Comparison of ENCODE assay signal across 10 cellular contexts in the genomic region with DNA sequence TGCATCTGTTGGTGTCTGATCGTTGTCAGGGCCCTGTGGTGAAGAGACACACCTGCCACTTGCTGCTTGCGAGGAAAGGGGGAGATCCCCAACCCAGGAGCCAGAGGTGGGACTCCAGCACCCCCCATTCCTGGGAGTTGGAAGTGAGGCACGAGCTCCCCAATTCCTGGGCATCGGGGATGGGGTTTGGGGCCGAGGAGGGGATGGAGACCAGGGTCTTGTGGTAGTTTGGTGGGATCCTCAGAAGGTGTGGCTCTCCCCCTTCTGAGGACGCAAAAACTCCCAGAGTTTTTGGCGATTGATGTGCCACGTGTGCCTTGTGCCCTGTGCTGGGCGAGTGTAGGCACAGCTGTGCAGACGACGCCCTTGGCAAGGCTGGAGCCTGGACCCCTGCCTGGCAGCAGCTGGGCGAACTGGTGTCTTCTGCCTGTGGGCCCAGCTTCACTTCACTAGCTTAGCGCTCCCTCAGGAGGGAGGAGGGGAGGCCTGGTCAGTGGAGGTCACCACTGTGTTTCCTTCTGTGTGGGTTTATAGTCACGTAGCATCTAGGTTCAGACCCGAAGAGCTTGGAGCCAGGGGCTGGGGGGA. TPM values are rescaled to one million over a fixed set of nuclear protein-coding genes. Genes with fewer than 3 reads are reported as not detected.
A peak's percentile ranks its signal among the peaks of the same experiment; 100 is the strongest.
DNase-seq lines count a peak whose midpoint lies in the region.
"Had no signal": no experiment of that assay in that cellular context is flagged by ENCODE, and none has a peak within 500 bp of the region (broad histone marks: within the 10 kb centered on the region; RNA-seq: fewer than 3 reads in every experiment).

No MANE protein-coding gene starts in this region.

- peaks cover 2 to 20% of the 10 kb centered on the region in 2 donors for H3K36me3 ChIP-seq in muscle layer of duodenum (ENCODE audit: control insufficient read depth in 1 of 2, insufficient read depth in 2 of 2, low read length in 2 of 2)
- H3K36me3 ChIP-seq in thymus (ENCODE audit: control insufficient read depth, insufficient read depth): peaks cover 27% of the 10 kb centered on the region

- no peaks in the 10 kb centered on the region for H3K27me3 Mint-ChIP-seq in activated T-cell treated with anti-CD3 and anti-CD28 coated beads, Interleukin-2, amount 50 U/mL, for 24 hours
- H3K27me3 Mint-ChIP-seq in activated naive CD8-positive, alpha-beta T cell treated with anti-CD3 and anti-CD28 coated beads for 36 hours: no peaks in the 10 kb centered on the region

- no peaks in the 10 kb centered on the region for H3K9me3 Mint-ChIP-seq in activated T-cell treated with anti-CD3 and anti-CD28 coated beads, Interleukin-2, amount 50 U/mL, for 24 hours
- no peaks in the 10 kb centered on the region for H3K9me3 Mint-ChIP-seq in activated naive CD8-positive, alpha-beta T cell treated with anti-CD3 and anti-CD28 coated beads for 36 hours

- H3K9me3 ChIP-seq in muscle layer of duodenum (ENCODE audit: control insufficient read depth in 1 of 2, low read length in 2 of 2) (no peaks in the 10 kb centered on the region), thymus (ENCODE audit: control insufficient read depth) (no peaks in the 10 kb centered on the region)

- H3K4me3 ChIP-seq in muscle layer of duodenum (ENCODE audit: low read depth in 1 of 2, low read length in 2 of 2): peak overlapping the region in 1 of 2 donors; percentile 92
- no peak overlapping the region for H3K4me3 ChIP-seq in thymus (ENCODE audit: low read length)

- DNase-seq in activated T-cell treated with anti-CD3 and anti-CD28 coated beads, Interleukin-2, amount 50 U/mL, for 24 hours: no peak
- no peak for DNase-seq in activated T-cell treated with anti-CD3 and anti-CD28 coated beads, Interleukin-2, amount 50 U/mL, for 48 hours
- DNase-seq in activated naive CD8-positive, alpha-beta T cell treated with anti-CD3 and anti-CD28 coated beads for 36 hours: no peak
- DNase-seq in SK-N-DZ (ENCODE audit: low spot score): no peak
- no peak for DNase-seq in effector CD8-positive, alpha-beta T cell (lab: John Stamatoyannopoulos, UW)
- no peak for DNase-seq in NCI-H82 (lab: John Stamatoyannopoulos, UW)
- DNase-seq: mesendoderm; stimulated activated CD4-positive, alpha-beta T cell treated with anti-CD3 and anti-CD28 coated beads, Interleukin-4, amount 100 ng/mL, for 4 hours had no signal

- H3K27ac ChIP-seq in muscle layer of duodenum (ENCODE audit: low read length): peak overlapping the region; percentile 92
- H3K27ac ChIP-seq in thymus (ENCODE audit: low read depth): peak overlapping the region; percentile 62

- peak overlapping the region; percentile 98 for H3K27ac Mint-ChIP-seq in activated T-cell treated with anti-CD3 and anti-CD28 coated beads, Interleukin-2, amount 50 U/mL, for 24 hours
- peak overlapping the region; percentile 99 for H3K27ac Mint-ChIP-seq in activated naive CD8-positive, alpha-beta T cell treated with anti-CD3 and anti-CD28 coated beads for 36 hours

- H3K4me3 Mint-ChIP-seq in activated T-cell treated with anti-CD3 and anti-CD28 coated beads, Interleukin-2, amount 50 U/mL, for 24 hours: peak overlapping the region; percentile 99
- peak overlapping the region; percentile 99 for H3K4me3 Mint-ChIP-seq in activated naive CD8-positive, alpha-beta T cell treated with anti-CD3 and anti-CD28 coated beads for 36 hours

- peaks cover 12 to 38% of the 10 kb centered on the region in 2 donors for H3K4me1 ChIP-seq in muscle layer of duodenum (ENCODE audit: control insufficient read depth in 1 of 2, insufficient read depth in 2 of 2, low read length in 2 of 2)
- H3K4me1 ChIP-seq in thymus (ENCODE audit: control insufficient read depth, insufficient read depth, low read length): peaks cover 38% of the 10 kb centered on the region

- peaks cover 67% of the 10 kb centered on the region for H3K36me3 Mint-ChIP-seq in activated T-cell treated with anti-CD3 and anti-CD28 coated beads, Interleukin-2, amount 50 U/mL, for 24 hours (ENCODE audit: low read depth)
- peaks cover 30% of the 10 kb centered on the region for H3K36me3 Mint-ChIP-seq in activated naive CD8-positive, alpha-beta T cell treated with anti-CD3 and anti-CD28 coated beads for 36 hours

- WGBS in thymus: 25% methylated on average over 15 of the region's 15 CpGs

- H3K27me3 ChIP-seq in muscle layer of duodenum (ENCODE audit: low read depth, low read length) (no peaks in the 10 kb centered on the region), thymus (ENCODE audit: control insufficient read depth, insufficient read depth) (no peaks in the 10 kb centered on the region)

- peaks cover 35% of the 10 kb centered on the region for H3K4me1 Mint-ChIP-seq in activated T-cell treated with anti-CD3 and anti-CD28 coated beads, Interleukin-2, amount 50 U/mL, for 24 hours (ENCODE audit: low read depth)
- peaks cover 26% of the 10 kb centered on the region for H3K4me1 Mint-ChIP-seq in activated naive CD8-positive, alpha-beta T cell treated with anti-CD3 and anti-CD28 coated beads for 36 hours

RNA-seq across cellular contexts. Expression of a gene that starts 2.6 kb away (rescaled TPM):
- total RNA-seq in activated naive CD8-positive, alpha-beta T cell treated with anti-CD3 and anti-CD28 coated beads for 36 hours: 100 to 1,000 TPM; 294 to 304 TPM
- polyA plus RNA-seq in thymus: 370 TPM
- 160 and 194 TPM in 2 replicates for polyA plus RNA-seq in SK-N-DZ (2014; cell fraction: cytosol; rRNA removed)
- polyA plus RNA-seq in SK-N-DZ (2014; cell fraction: nucleus; rRNA removed): 247 and 273 TPM in 2 replicates

RNA-seq across cellular contexts. Expression of a gene that starts 7.0 kb away (rescaled TPM):
- 1 to 10 TPM; 1.1 to 1.2 TPM for total RNA-seq in activated naive CD8-positive, alpha-beta T cell treated with anti-CD3 and anti-CD28 coated beads for 36 hours
- 1.2 TPM for polyA plus RNA-seq in thymus
- 0.09 and 0.20 TPM in 2 replicates for polyA plus RNA-seq in SK-N-DZ (2014; cell fraction: cytosol; rRNA removed)
- polyA plus RNA-seq in SK-N-DZ (2014; cell fraction: nucleus; rRNA removed): 0.90 and 1.8 TPM in 2 replicates

RNA-seq across cellular contexts. Expression of a gene that starts 22.9 kb away (rescaled TPM):
- total RNA-seq in activated naive CD8-positive, alpha-beta T cell treated with anti-CD3 and anti-CD28 coated beads for 36 hours: 10 to 100 TPM; 18.1 to 19.3 TPM
- polyA plus RNA-seq in thymus: 1.7 TPM
- polyA plus RNA-seq in SK-N-DZ (2014; cell fraction: cytosol; rRNA removed): 4.7 and 4.8 TPM in 2 replicates
- 2.9 and 5.6 TPM in 2 replicates for polyA plus RNA-seq in SK-N-DZ (2014; cell fraction: nucleus; rRNA removed)

RNA-seq across cellular contexts. Expression of a gene that starts 33.6 kb away (rescaled TPM):
- total RNA-seq in activated naive CD8-positive, alpha-beta T cell treated with anti-CD3 and anti-CD28 coated beads for 36 hours: 10 to 100 TPM; 75.0 to 82.4 TPM
- polyA plus RNA-seq in thymus: 96.7 TPM
- polyA plus RNA-seq in SK-N-DZ (2014; cell fraction: cytosol; rRNA removed): 93.2 and 126 TPM in 2 replicates
- polyA plus RNA-seq in SK-N-DZ (2014; cell fraction: nucleus; rRNA removed): 96.9 and 161 TPM in 2 replicates

RNA-seq across cellular contexts. Expression of a gene that starts 39.6 kb away (rescaled TPM):
- 10 to 100 TPM; 24.4 to 26.1 TPM for total RNA-seq in activated naive CD8-positive, alpha-beta T cell treated with anti-CD3 and anti-CD28 coated beads for 36 hours
- polyA plus RNA-seq in thymus: 26.1 TPM
- polyA plus RNA-seq in SK-N-DZ (2014; cell fraction: cytosol; rRNA removed): 20.2 and 20.7 TPM in 2 replicates
- 76.0 and 86.4 TPM in 2 replicates for polyA plus RNA-seq in SK-N-DZ (2014; cell fraction: nucleus; rRNA removed)
